ENCODE assay signal across 11 cellular contexts in the genomic region with DNA sequence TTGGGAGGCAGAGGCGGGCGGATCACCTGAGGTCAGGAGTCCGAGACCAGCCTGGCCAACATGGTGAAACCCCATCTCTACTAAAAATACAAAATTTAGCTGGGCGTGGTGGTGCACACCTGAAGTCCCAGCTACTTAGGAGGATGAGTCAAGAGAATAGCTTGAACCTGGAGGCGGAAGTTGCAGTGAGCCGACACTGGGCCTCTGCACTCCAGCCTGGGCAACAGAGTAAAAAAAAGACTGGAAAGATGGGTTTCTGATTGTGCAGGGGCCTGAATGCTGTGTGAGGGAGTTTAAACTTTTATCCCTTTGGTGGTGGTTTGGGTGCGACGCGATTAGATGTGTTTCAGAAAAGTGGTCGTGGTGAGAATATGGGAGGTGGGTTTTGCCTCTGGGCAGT. TPM values are rescaled to one million over a fixed set of nuclear protein-coding genes. Genes with fewer than 3 reads are reported as not detected.
DNase-seq lines count a peak whose midpoint lies in the region; ATAC-seq and TF ChIP-seq lines count a peak whose summit lies in the region.
"Had no signal": no experiment of that assay in that cellular context is flagged by ENCODE, and none has a peak within 500 bp of the region (broad histone marks: within the 10 kb centered on the region; RNA-seq: fewer than 3 reads in every experiment).

No MANE protein-coding gene starts in this region.

- no peaks in the 10 kb centered on the region for H3K27me3 ChIP-seq in endodermal cell (ENCODE audit: control insufficient read depth, insufficient read depth, low read length, poor library complexity, severe bottlenecking)

- H3K9me3 Mint-ChIP-seq in activated T-cell treated with anti-CD3 and anti-CD28 coated beads, Interleukin-2, amount 50 U/mL, for 4 hours, result no peaks in the 10 kb centered on the region
- H3K9me3 Mint-ChIP-seq in T-cell, result no peaks in the 10 kb centered on the region
- no peaks in the 10 kb centered on the region for H3K9me3 Mint-ChIP-seq in endodermal cell
- no peaks in the 10 kb centered on the region for H3K9me3 Mint-ChIP-seq in stimulated activated memory B cell treated with anti-CD40 and anti-IgM and Interleukin-4, amounts not matched to agents 10 μg/mL and 1 μg/mL and 100 μg/mL, for 72 hours

- CTCF ChIA-PET in T-cell (lab: Charles Lee), result interaction anchor here in 1 of 2 donors (1.5 kb wide), 1 partner anchor 26 kb away, joined by 10 read pairs; no protein-coding TSS in a partner anchor

- H3K4me1 ChIP-seq in endodermal cell (ENCODE audit: control insufficient read depth, insufficient read depth, low read length), result peaks cover 4% of the 10 kb centered on the region

- ATAC-seq in activated T-cell treated with anti-CD3 and anti-CD28 coated beads, Interleukin-2, amount 50 U/mL, for 4 hours, result no peak
- ATAC-seq in T-cell (replicated peaks in 1 of 4), result no peak
- ATAC-seq in stimulated activated memory B cell treated with anti-CD40 and anti-IgM and Interleukin-4, amounts not matched to agents 10 μg/mL and 1 μg/mL and 100 μg/mL, for 72 hours, result no peak

- POLR2A ChIA-PET in T-cell (lab: Charles Lee), result interaction anchor here in 1 of 2 donors (0.6 kb wide), 1 partner anchor 36 kb away, joined by 11 read pairs; no protein-coding TSS in a partner anchor

- WGBS in endodermal cell (ENCODE audit: insufficient coverage in 1 of 2, insufficient read length in 1 of 2), 2 experiments, result 87 to 96% methylated on average over 4 to 10 of the region's 10 CpGs

- H3K27ac Mint-ChIP-seq in T-cell, result peak overlapping the region; percentile 86 to 92
- no peak overlapping the region for H3K27ac Mint-ChIP-seq in endodermal cell
- peak overlapping the region; percentile 82 for H3K27ac Mint-ChIP-seq in stimulated activated memory B cell treated with anti-CD40 and anti-IgM and Interleukin-4, amounts not matched to agents 10 μg/mL and 1 μg/mL and 100 μg/mL, for 72 hours

- H3K36me3 ChIP-seq in endodermal cell (ENCODE audit: control insufficient read depth, insufficient read depth, low read length), result no peaks in the 10 kb centered on the region

- H3K9ac ChIP-seq in endodermal cell (ENCODE audit: extremely low read depth, low read length, poor library complexity, severe bottlenecking), result no peak overlapping the region

- no peak for TF ChIP-seq CTCF in endodermal cell (conservative IDR thresholded peaks at IDR 0.05)

- H3K27me3 Mint-ChIP-seq in activated T-cell treated with anti-CD3 and anti-CD28 coated beads, Interleukin-2, amount 50 U/mL, for 4 hours (ENCODE audit: low read depth), result no peaks in the 10 kb centered on the region
- H3K27me3 Mint-ChIP-seq in T-cell (no peaks in the 10 kb centered on the region), endodermal cell (ENCODE audit: insufficient read depth) (no peaks in the 10 kb centered on the region)
- no peaks in the 10 kb centered on the region for H3K27me3 Mint-ChIP-seq in stimulated activated memory B cell treated with anti-CD40 and anti-IgM and Interleukin-4, amounts not matched to agents 10 μg/mL and 1 μg/mL and 100 μg/mL, for 72 hours

- H3K36me3 Mint-ChIP-seq in activated T-cell treated with anti-CD3 and anti-CD28 coated beads, Interleukin-2, amount 50 U/mL, for 4 hours (ENCODE audit: insufficient read depth), result peaks cover 3% of the 10 kb centered on the region
- no peaks in the 10 kb centered on the region for H3K36me3 Mint-ChIP-seq in T-cell
- peaks cover 4% of the 10 kb centered on the region for H3K36me3 Mint-ChIP-seq in endodermal cell (ENCODE audit: low read depth)
- no peaks in the 10 kb centered on the region for H3K36me3 Mint-ChIP-seq in stimulated activated memory B cell treated with anti-CD40 and anti-IgM and Interleukin-4, amounts not matched to agents 10 μg/mL and 1 μg/mL and 100 μg/mL, for 72 hours

- peak overlapping the region; percentile 85 for H3K4me3 Mint-ChIP-seq in activated T-cell treated with anti-CD3 and anti-CD28 coated beads, Interleukin-2, amount 50 U/mL, for 4 hours
- H3K4me3 Mint-ChIP-seq in T-cell (peak overlapping the region; percentile 75 to 81 (median 79)), endodermal cell (peak overlapping the region; percentile 65)
- peak overlapping the region; percentile 76 for H3K4me3 Mint-ChIP-seq in stimulated activated memory B cell treated with anti-CD40 and anti-IgM and Interleukin-4, amounts not matched to agents 10 μg/mL and 1 μg/mL and 100 μg/mL, for 72 hours

- peaks cover 55% of the 10 kb centered on the region for H3K4me1 Mint-ChIP-seq in activated T-cell treated with anti-CD3 and anti-CD28 coated beads, Interleukin-2, amount 50 U/mL, for 4 hours (ENCODE audit: low read depth)
- H3K4me1 Mint-ChIP-seq in T-cell (peaks cover 60 to 64% (median 62%) of the 10 kb centered on the region in 3 donors), endodermal cell (peaks cover 25% of the 10 kb centered on the region)
- peaks cover 58% of the 10 kb centered on the region for H3K4me1 Mint-ChIP-seq in stimulated activated memory B cell treated with anti-CD40 and anti-IgM and Interleukin-4, amounts not matched to agents 10 μg/mL and 1 μg/mL and 100 μg/mL, for 72 hours

- no peak overlapping the region for H3K4me3 ChIP-seq in endodermal cell (ENCODE audit: low read length)

- H3K9me3 ChIP-seq in endodermal cell (ENCODE audit: control insufficient read depth, low read length), result no peaks in the 10 kb centered on the region

- no peak overlapping the region for H3K27ac ChIP-seq in endodermal cell (ENCODE audit: low read depth, low read length)
- H3K27ac ChIP-seq: epithelial cell of prostate had no signal

- DNase-seq in activated T-cell treated with anti-CD3 and anti-CD28 coated beads, Interleukin-2, amount 50 U/mL, for 4 hours, result no peak
- DNase-seq in activated T-cell treated with anti-CD3 and anti-CD28 coated beads for 4 hours (no peak), T-cell (no peak), endodermal cell (no peak), DMS53 treated with DMSO at 0.1 percent for 48 hours (lab: John Stamatoyannopoulos, UW; ENCODE audit: unreplicated experiment) (no peak), DMS153 treated with DMSO at 0.1 percent for 48 hours (lab: John Stamatoyannopoulos, UW; ENCODE audit: unreplicated experiment) (no peak), ecto neural progenitor cell (ENCODE audit: low spot score) (no peak)
- DNase-seq: amygdala, NCI-H2081 had no signal

RNA-seq across cellular contexts. Expression of a gene that starts 1.8 kb away (rescaled TPM):
- total RNA-seq in activated T-cell treated with anti-CD3 and anti-CD28 coated beads, Interleukin-2, amount 50 U/mL, for 4 hours, result 1 to 10 TPM; 4.9 to 6.5 (median 5.9) TPM
- total RNA-seq in T-cell, result 10 to 100 TPM; 20.3 to 41.5 (median 30.8) TPM
- 10 to 100 TPM; 14.5 to 18.5 TPM for total RNA-seq in endodermal cell
- 10.4 TPM for polyA plus RNA-seq in endodermal cell (2013, experiment 1 of 2)
- 10.5 TPM for polyA plus RNA-seq in endodermal cell (2013, experiment 2 of 2)

RNA-seq across cellular contexts. Expression of a gene that starts 50.6 kb away (rescaled TPM):
- total RNA-seq in activated T-cell treated with anti-CD3 and anti-CD28 coated beads, Interleukin-2, amount 50 U/mL, for 4 hours, result 100 to 1,000 TPM; 448 to 483 (median 474) TPM
- total RNA-seq in T-cell (100 to 1,000 TPM; 150 to 169 (median 165) TPM), endodermal cell (100 to 1,000 TPM; 172 to 220 TPM)
- polyA plus RNA-seq in endodermal cell (2013, experiment 1 of 2), result 136 TPM
- 120 TPM for polyA plus RNA-seq in endodermal cell (2013, experiment 2 of 2)
